ENCODE assay signal across 22 cellular contexts in genomic region chr10:58516118-58516517, GRCh38. TPM values are rescaled to one million over a fixed set of nuclear protein-coding genes. Genes with fewer than 3 reads are reported as not detected.
DNase-seq lines count a peak whose midpoint lies in the region; ATAC-seq, FAIRE-seq and TF ChIP-seq lines count a peak whose summit lies in the region.
"Had no signal": no experiment of that assay in that cellular context is flagged by ENCODE, and none has a peak within 500 bp of the region (broad histone marks: within the 10 kb centered on the region; RNA-seq: fewer than 3 reads in every experiment).

No MANE protein-coding gene starts in this region.

- H3K9me3 ChIP-seq in breast epithelium, result no peaks in the 10 kb centered on the region
- H3K9me3 ChIP-seq in kidney (ENCODE audit: control insufficient read depth in 1 of 2, low read length in 2 of 2), result no peaks in the 10 kb centered on the region
- no peaks in the 10 kb centered on the region for H3K9me3 ChIP-seq in left lung
- H3K9me3 ChIP-seq: BE2C, transverse colon had no signal

- ATAC-seq in left lung, result no peak
- no peak for ATAC-seq in omental fat pad (ENCODE audit: low FRiP score)
- ATAC-seq: activated T-helper 17 cell treated with anti-CD3 and anti-CD28 coated beads, Interleukin-2, amount 50 U/mL, for 72 hours; naive thymus-derived CD8-positive, alpha-beta T cell had no signal

- H3K9ac ChIP-seq in kidney (ENCODE audit: low read length in 2 of 2), result no peak overlapping the region

- H3K36me3 ChIP-seq in breast epithelium, result no peaks in the 10 kb centered on the region
- H3K36me3 ChIP-seq in kidney (ENCODE audit: control insufficient read depth in 1 of 2, insufficient read depth in 2 of 2, low read length in 2 of 2), result no peaks in the 10 kb centered on the region
- no peaks in the 10 kb centered on the region for H3K36me3 ChIP-seq in left lung
- H3K36me3 ChIP-seq: BE2C, transverse colon had no signal

- H3K4me1 ChIP-seq in breast epithelium (no peaks in the 10 kb centered on the region), kidney (ENCODE audit: control insufficient read depth in 1 of 2, insufficient read depth in 1 of 2, low read depth in 1 of 2, low read length in 2 of 2) (peaks cover 9 to 11% of the 10 kb centered on the region in 2 donors), left lung (peaks cover 0 to 19% of the 10 kb centered on the region in 2 donors)
- H3K4me1 ChIP-seq: BE2C had no signal

- no peak overlapping the region for H3K27ac ChIP-seq in breast epithelium
- H3K27ac ChIP-seq in kidney (ENCODE audit: low read depth in 2 of 2, low read length in 2 of 2), result peak overlapping the region in 1 of 2 donors; percentile 47
- no peak overlapping the region for H3K27ac ChIP-seq in left lung
- H3K27ac ChIP-seq: transverse colon had no signal

- TF ChIP-seq CTCF in HFF-Myc (IDR thresholded peaks at IDR 0.05; ENCODE audit: low read depth, low read length, missing control alignments) (no peak), breast epithelium (IDR thresholded peaks at IDR 0.05) (no peak), kidney (IDR thresholded peaks at IDR 0.05; ENCODE audit: borderline replicate concordance, extremely low read depth, insufficient read depth) (no peak), left lung (IDR thresholded peaks at IDR 0.05) (no peak), omental fat pad (IDR thresholded peaks at IDR 0.05) (no peak)

- H3K27me3 ChIP-seq in breast epithelium (peaks cover 0 to 6% of the 10 kb centered on the region in 2 donors), left lung (peaks cover 9 to 51% of the 10 kb centered on the region in 2 donors)
- H3K27me3 ChIP-seq: BE2C had no signal

- peak; percentile 94 for FAIRE-seq in kidney (lab: Jason Lieb, UNC)
- FAIRE-seq: colon, keratinocyte, TTC549 had no signal

- TF ChIP-seq POLR2A in breast epithelium (IDR thresholded peaks at IDR 0.05), result no peak

- H3K4me3 ChIP-seq in HFF-Myc (replicated peaks; ENCODE audit: low read depth, low read length) (peak overlapping the region; percentile 86; the same call in 1 of the 2 replicates), breast epithelium (peak overlapping the region in 2 of 3 donors; percentile 73 to 78), kidney (ENCODE audit: low read length in 2 of 2) (peak overlapping the region; percentile 74 to 86), left lung (no peak overlapping the region)
- H3K4me3 ChIP-seq: transverse colon had no signal

- intact Hi-C loops in breast epithelium (cut with DNase I; ENCODE audit: low total_unique reads) (no loop called here), kidney (cut with DNase I) (no loop called here), left lung (cut with DNase I) (no loop called here)

- DNase-seq in HFF-Myc (ENCODE audit: extremely low read depth, low read depth), result no peak
- DNase-seq in breast epithelium (ENCODE audit: low spot score in 2 of 2), result no peak
- no peak for DNase-seq in kidney
- DNase-seq in left lung, result no peak
- DNase-seq in NCI-H1092 (lab: John Stamatoyannopoulos, UW), result no peak
- DNase-seq in iPS-NIHi11 (ENCODE audit: low spot score), result no peak
- no peak for DNase-seq in omental fat pad (ENCODE audit: low spot score)
- DNase-seq: activated CD4-positive, alpha-beta T cell treated with anti-CD3 and anti-CD28 coated beads for 1 hour; BE2C; Caco-2; HCEC 1CT; hypothalamus; naive thymus-derived CD8-positive, alpha-beta T cell; NCI-H187; NCI-H226; SIG-M5; stimulated activated naive CD4-positive, alpha-beta T cell treated with Interleukin-2 at 50 U/mL for 16 hours; transverse colon had no signal

RNA-seq across cellular contexts. Expression of gene BICC1, which starts 3.4 kb away (rescaled TPM):
- total RNA-seq in breast epithelium, result 10 to 100 TPM; 24.3 to 35.5 (median 26.2) TPM
- total RNA-seq in kidney, result 136 TPM
- polyA plus RNA-seq in kidney (ENCODE audit: insufficient read depth, low read depth, low replicate concordance), result 21.0 TPM
- total RNA-seq in left lung, result 10 to 100 TPM; 10.9 to 15.4 TPM
- 10 to 100 TPM; 14.8 to 44.6 (median 27.2) TPM for total RNA-seq in omental fat pad
- total RNA-seq: naive thymus-derived CD8-positive, alpha-beta T cell had no signal
- polyA plus RNA-seq: naive thymus-derived CD8-positive, alpha-beta T cell had no signal

Comparison
In these comparisons a context has a peak if more than half of its experiments do, and no peak if none do; other contexts are left out.
1. H3K4me3 ChIP-seq: peak in HFF-Myc (single experiment), breast epithelium (2 of 3) and kidney (2 of 2); none in left lung (0 of 2).